ENCODE assay signal across 20 cellular contexts in the genomic region with DNA sequence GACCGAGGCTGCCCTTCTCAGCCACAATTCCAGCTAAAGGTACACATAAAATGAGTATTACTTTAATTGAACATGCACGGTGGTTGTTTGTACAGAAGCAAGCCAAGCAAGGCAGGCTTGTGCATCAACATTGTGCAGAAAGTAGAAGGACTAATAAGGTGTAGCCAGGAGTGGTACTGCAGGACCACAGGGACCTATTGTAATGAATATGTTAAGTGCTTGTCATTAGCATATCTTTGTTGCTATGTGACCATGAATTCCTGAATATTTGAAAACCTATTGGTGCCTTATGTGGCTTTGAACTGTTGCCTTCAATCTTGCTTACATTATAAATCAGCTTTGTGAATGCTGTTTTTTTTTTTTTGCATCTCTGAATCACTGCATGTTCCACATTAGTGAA.
DNase-seq lines count a peak whose midpoint lies in the region; ATAC-seq, FAIRE-seq and TF ChIP-seq lines count a peak whose summit lies in the region.
"Had no signal": no experiment of that assay in that cellular context is flagged by ENCODE, and none has a peak within 500 bp of the region (broad histone marks: within the 10 kb centered on the region; RNA-seq: fewer than 3 reads in every experiment).

No MANE protein-coding gene starts in this region.

- H2AFZ ChIP-seq in H1 (ENCODE audit: low read length) (no peak overlapping the region), neural cell (ENCODE audit: low read depth, low read length) (no peak overlapping the region)
- H2AFZ ChIP-seq: GM23248 had no signal

- no peak overlapping the region for H3K56ac ChIP-seq in H1 (replicated peaks; ENCODE audit: insufficient read length, low read depth, low read length)

- FAIRE-seq in H1 (lab: Jason Lieb, UNC): peak; percentile 79
- FAIRE-seq: GM12878, GM18507 had no signal

- H2BK20ac ChIP-seq in H1 (ENCODE audit: low read length): peak overlapping the region; percentile 10; the same call in 1 of the 2 replicates

- no peak for TF ChIP-seq CTCF in H1 (IDR thresholded peaks at IDR 0.05; ENCODE audit: control extremely low read depth in 1 of 3, insufficient read depth in 1 of 3, low read depth in 1 of 3, low read length in 3 of 3)
- no peak for TF ChIP-seq CTCF in neural cell (IDR thresholded peaks at IDR 0.05; ENCODE audit: poor library complexity, severe bottlenecking)
- no peak for TF ChIP-seq CTCF in mucosa of descending colon (IDR thresholded peaks at IDR 0.05)

- H3K79me2 ChIP-seq in H1 (ENCODE audit: control insufficient read depth in 1 of 2, insufficient read depth in 2 of 2, low read length in 2 of 2) (no peaks in the 10 kb centered on the region), neural cell (replicated peaks; ENCODE audit: insufficient read depth, low read length) (no peaks in the 10 kb centered on the region)

- no peak overlapping the region for H3K23ac ChIP-seq in H1 (ENCODE audit: insufficient read length)

- H3K9ac ChIP-seq in H1 (replicated peaks in 1 of 4; ENCODE audit: extremely low read depth in 1 of 4, low read depth in 3 of 4, low read length in 3 of 4): no peak overlapping the region
- no peak overlapping the region for H3K9ac ChIP-seq in neural cell (ENCODE audit: low read length)
- H3K9ac ChIP-seq: GM23248 had no signal

- H3K18ac ChIP-seq in H1 (ENCODE audit: extremely low read depth, low read length): no peak overlapping the region

- H3K27ac ChIP-seq in H1 (ENCODE audit: low read depth, low read length) (no peak overlapping the region), neural cell (ENCODE audit: low read length) (peak overlapping the region; percentile 24)
- H3K27ac ChIP-seq: 22Rv1, GM23248, RWPE1 had no signal

- H3K4ac ChIP-seq in H1 (replicated peaks; ENCODE audit: insufficient read length, low read depth, low read length): peak overlapping the region; percentile 40

- TF ChIP-seq EP300 in H1 (IDR thresholded peaks at IDR 0.05; ENCODE audit: borderline replicate concordance in 1 of 2, low read depth in 2 of 2, low read length in 2 of 2) (no peak), neural cell (conservative IDR thresholded peaks at IDR 0.05; ENCODE audit: poor library complexity, severe bottlenecking) (no peak)

- H4K91ac ChIP-seq in H1 (replicated peaks; ENCODE audit: insufficient read length, low read length): no peak overlapping the region

- no peaks in the 10 kb centered on the region for H3K79me1 ChIP-seq in H1 (ENCODE audit: low read depth, low read length)

- H3K23me2 ChIP-seq in H1 (ENCODE audit: low read depth, low read length): 0 out of 2 replicates have a peak, but pooled peaks cover 2% of the 10 kb centered on the region

- no peak overlapping the region for H4K5ac ChIP-seq in H1 (ENCODE audit: insufficient read length, low read depth, low read length)

- peak overlapping the region in 1 of 4 experiments; percentile 14; a peak in 1 of 8 replicates for H3K4me3 ChIP-seq in H1 (ENCODE audit: extremely low read depth in 1 of 4, insufficient read depth in 2 of 4, low read depth in 3 of 4, low read length in 4 of 4)
- no peak overlapping the region for H3K4me3 ChIP-seq in neural cell (ENCODE audit: low read length)
- no peak overlapping the region for H3K4me3 ChIP-seq in mucosa of descending colon
- H3K4me3 ChIP-seq: GM12878, GM23248, MG63 had no signal

- no peak overlapping the region for H4K8ac ChIP-seq in H1 (ENCODE audit: extremely low read depth, insufficient read depth, low read length)

- no peaks in the 10 kb centered on the region for H3K27me3 ChIP-seq in H1 (replicated peaks in 1 of 4; ENCODE audit: control insufficient read depth in 3 of 4, extremely low read depth in 1 of 4, insufficient read depth in 3 of 4, low read length in 3 of 4)
- no peaks in the 10 kb centered on the region for H3K27me3 ChIP-seq in neural cell (ENCODE audit: insufficient read depth, low read depth, low read length)
- H3K27me3 ChIP-seq: MG63 had no signal

- H2BK5ac ChIP-seq in H1 (ENCODE audit: low read depth, low read length): peak overlapping the region; percentile 68; the same call in 1 of the 2 replicates

- H4K20me1 ChIP-seq in H1 (replicated peaks in 1 of 2; ENCODE audit: control insufficient read depth in 1 of 2, insufficient read depth in 2 of 2, low read length in 2 of 2) (no peaks in the 10 kb centered on the region), neural cell (ENCODE audit: insufficient read depth) (no peaks in the 10 kb centered on the region)

- no peak for TF ChIP-seq RAD21 in H1 (IDR thresholded peaks at IDR 0.05 in 1 of 2, conservative IDR thresholded peaks at IDR 0.05 in 1 of 2; ENCODE audit: low read depth in 2 of 2, low read length in 2 of 2)
- no peak for TF ChIP-seq RAD21 in neural cell (conservative IDR thresholded peaks at IDR 0.05)

- CTCF ChIA-PET in H1 (lab: Charles Lee; ENCODE audit: partially characterized antibody): no interaction called here

- H2BK15ac ChIP-seq in H1 (ENCODE audit: low read length): no peak overlapping the region

- no peak overlapping the region for H2AK5ac ChIP-seq in H1 (ENCODE audit: low read depth, low read length)

- no peak for ATAC-seq in mucosa of descending colon
- ATAC-seq: GM12878, PC-3 had no signal

- H3K4me1 ChIP-seq in H1 (replicated peaks in 1 of 4; ENCODE audit: control insufficient read depth in 3 of 4, insufficient read depth in 4 of 4, low read length in 3 of 4): peaks cover 0 to 24% (median 16%) of the 10 kb centered on the region in 4 experiments; a peak in 6 of 7 replicates
- H3K4me1 ChIP-seq in mucosa of descending colon (ENCODE audit: low read depth): no peaks in the 10 kb centered on the region

- DNase-seq in DMS 273 (lab: John Stamatoyannopoulos, UW; ENCODE audit: unreplicated experiment) (peak; percentile 25), DMS 273 treated with DMSO at 0.1 percent for 48 hours (lab: John Stamatoyannopoulos, UW) (no peak), NCI-H526 (lab: John Stamatoyannopoulos, UW) (peak; percentile 67 to 79), H1 (ENCODE audit: low read depth in 1 of 2, low spot score in 2 of 2) (no peak), cerebellar cortex (ENCODE audit: low spot score) (no peak), NCI-H1417 treated with DMSO at 0.1 percent for 48 hours (lab: John Stamatoyannopoulos, UW) (no peak), mucosa of descending colon (no peak)
- DNase-seq: CD4-positive, CD25-positive, alpha-beta regulatory T cell; GDM1; GM23248; HFFc6; MG63; NCI-H1105; NCI-H524; PC-3 had no signal

- no peak overlapping the region for H2BK120ac ChIP-seq in H1 (replicated peaks; ENCODE audit: low read depth, low read length)

- H3K4me2 ChIP-seq in H1 (ENCODE audit: insufficient read depth in 1 of 2, low read depth in 2 of 2, low read length in 2 of 2) (peak overlapping the region; percentile 48 to 54), neural cell (ENCODE audit: low read length) (no peak overlapping the region)

- peaks cover 3 to 9% of the 10 kb centered on the region in 2 experiments; a peak in 3 of 4 replicates for H3K9me3 ChIP-seq in H1 (ENCODE audit: insufficient read depth in 2 of 2, low read depth in 1 of 2, low read length in 1 of 2)
- H3K9me3 ChIP-seq in neural cell (ENCODE audit: low read length): no peaks in the 10 kb centered on the region
- H3K9me3 ChIP-seq in mucosa of descending colon: no peaks in the 10 kb centered on the region
- H3K9me3 ChIP-seq: MG63 had no signal

- no peaks in the 10 kb centered on the region for H3K36me3 ChIP-seq in H1 (ENCODE audit: control insufficient read depth in 2 of 4, insufficient read depth in 4 of 4, low read length in 3 of 4)
- H3K36me3 ChIP-seq in neural cell (ENCODE audit: insufficient read depth, low read length): no peaks in the 10 kb centered on the region
- no peaks in the 10 kb centered on the region for H3K36me3 ChIP-seq in mucosa of descending colon (ENCODE audit: low read depth)
- H3K36me3 ChIP-seq: MG63 had no signal

- peak overlapping the region; percentile 84; the same call in 1 of the 2 replicates for H2BK12ac ChIP-seq in H1 (ENCODE audit: low read depth, low read length)

- intact Hi-C loops in mucosa of descending colon (cut with DNase I, micrococcal nuclease): no loop called here

- no peaks in the 10 kb centered on the region for H3K9me2 ChIP-seq in neural cell (ENCODE audit: insufficient read depth, low read length)

- no peak overlapping the region for H3K14ac ChIP-seq in H1 (ENCODE audit: insufficient read length)

- POLR2A ChIA-PET in H1 (lab: Charles Lee; ENCODE audit: partially characterized antibody): interaction anchor here (0.7 kb wide), 1 partner anchor 155 kb away, joined by 3 read pairs; no protein-coding TSS in a partner anchor

- no peaks in the 10 kb centered on the region for H3F3A ChIP-seq in neural cell (ENCODE audit: insufficient read depth, low read length, poor library complexity, severe bottlenecking)

- 64% methylated on average over 2 of the region's 2 CpGs; no CpG with 5 or more reads in 1 of the 2 experiments for WGBS in H1 (ENCODE audit: extremely low coverage in 1 of 2, insufficient coverage in 1 of 2, insufficient read length in 1 of 2, insufficient replicate concordance in 2 of 2, low coverage in 1 of 2, low lambda C conversion rate in 2 of 2, missing lambda C conversion rate in 1 of 2), 2 experiments

- no peak for TF ChIP-seq POLR2A in H1 (IDR thresholded peaks at IDR 0.05; ENCODE audit: control extremely low read depth in 1 of 2, low read depth in 2 of 2, low read length in 2 of 2)

TF ChIP-seq in H1, 55 proteins besides CTCF, POLR2A, EP300 and RAD21 (continues in another document):
- TF ChIP-seq EZH2 (IDR thresholded peaks at IDR 0.05; ENCODE audit: low read depth, low read length, severe bottlenecking): no peak

Comparison
In these comparisons a context has a peak if more than half of its experiments do, and no peak if none do; other contexts are left out.
1. DNase-seq: peak in DMS 273 (single experiment) and NCI-H526 (2 of 2); none in DMS 273 treated with DMSO at 0.1 percent for 48 hours (single experiment), H1 (0 of 2), cerebellar cortex (single experiment), NCI-H1417 treated with DMSO at 0.1 percent for 48 hours (single experiment) and mucosa of descending colon (0 of 3).